In the genomic region with DNA sequence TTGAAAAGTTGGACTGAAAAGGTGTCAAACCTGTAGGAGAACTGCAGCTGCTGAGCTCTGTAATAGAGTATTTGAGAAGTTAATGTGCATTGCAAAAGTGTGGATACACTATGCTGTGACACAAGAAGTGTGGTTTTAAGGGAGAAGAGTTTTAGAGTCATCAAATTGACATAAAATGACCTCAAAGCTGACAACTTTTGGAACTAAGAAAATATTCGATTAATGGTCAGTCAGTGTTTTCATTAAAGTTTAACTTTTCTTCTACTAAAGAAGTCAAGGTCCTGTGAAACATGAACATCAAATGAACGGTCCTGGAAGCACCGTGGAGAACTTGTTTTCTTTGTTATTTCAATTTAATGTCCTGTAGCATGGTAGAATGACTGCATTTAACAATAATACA, we compare ENCODE assay signal across 29 cellular contexts.
"Had no signal": no experiment of that assay in that cellular context is flagged by ENCODE, and none has a peak within 500 bp of the region (broad histone marks: within the 10 kb centered on the region; RNA-seq: fewer than 3 reads in every experiment).

No MANE protein-coding gene starts in this region.

- H3K9me3 Mint-ChIP-seq: activated CD4-positive, alpha-beta memory T cell treated with anti-CD3 and anti-CD28 coated beads, Interleukin-2, amount 10 ng/mL, durations not matched to agents 7 days and 5 days; activated naive CD4-positive, alpha-beta T cell treated with anti-CD3 and anti-CD28 coated beads, Interleukin-2, amount 10 ng/mL, durations not matched to agents 7 days and 5 days; activated naive CD8-positive, alpha-beta T cell treated with anti-CD3 and anti-CD28 coated beads, Interleukin-2, amount 50 U/mL, for 24 hours had no signal

- H3K4me3 Mint-ChIP-seq: activated CD4-positive, alpha-beta memory T cell treated with anti-CD3 and anti-CD28 coated beads, Interleukin-2, amount 10 ng/mL, durations not matched to agents 7 days and 5 days; activated CD8-positive, alpha-beta memory T cell treated with anti-CD3 and anti-CD28 coated beads, Interleukin-2, amount 10 ng/mL, durations not matched to agents 7 days and 5 days; activated naive CD4-positive, alpha-beta T cell treated with anti-CD3 and anti-CD28 coated beads, Interleukin-2, amount 10 ng/mL, durations not matched to agents 7 days and 5 days; activated naive CD8-positive, alpha-beta T cell; activated naive CD8-positive, alpha-beta T cell treated with anti-CD3 and anti-CD28 coated beads, Interleukin-2, amount 50 U/mL, for 24 hours had no signal

- H3K27ac ChIP-seq: brain microvascular endothelial cell, KMS-11, SJCRH30, SK-N-MC, WERI-Rb-1 had no signal

- H3K4me1 ChIP-seq: SJCRH30 had no signal

- H3K27me3 ChIP-seq: brain microvascular endothelial cell, SJCRH30 had no signal

- H3K4me3 ChIP-seq: SJCRH30, SK-N-MC had no signal

- H3K36me3 ChIP-seq: brain microvascular endothelial cell, SJCRH30, WERI-Rb-1 had no signal

- ATAC-seq: activated CD8-positive, alpha-beta memory T cell treated with anti-CD3 and anti-CD28 coated beads, Interleukin-2, amount 10 ng/mL, durations not matched to agents 7 days and 5 days; activated naive CD8-positive, alpha-beta T cell treated with anti-CD3 and anti-CD28 coated beads, Interleukin-2, amount 50 U/mL, for 24 hours; Panc1 had no signal

- H3K9me3 ChIP-seq: SJCRH30 had no signal

- H3K36me3 Mint-ChIP-seq: activated CD8-positive, alpha-beta memory T cell treated with anti-CD3 and anti-CD28 coated beads, Interleukin-2, amount 10 ng/mL, durations not matched to agents 7 days and 5 days; activated naive CD4-positive, alpha-beta T cell treated with anti-CD3 and anti-CD28 coated beads, Interleukin-2, amount 10 ng/mL, durations not matched to agents 7 days and 5 days; activated naive CD8-positive, alpha-beta T cell had no signal

- H3K4me1 Mint-ChIP-seq: activated CD4-positive, alpha-beta memory T cell treated with anti-CD3 and anti-CD28 coated beads, Interleukin-2, amount 10 ng/mL, durations not matched to agents 7 days and 5 days; activated CD8-positive, alpha-beta memory T cell treated with anti-CD3 and anti-CD28 coated beads, Interleukin-2, amount 10 ng/mL, durations not matched to agents 7 days and 5 days; activated naive CD4-positive, alpha-beta T cell treated with anti-CD3 and anti-CD28 coated beads, Interleukin-2, amount 10 ng/mL, durations not matched to agents 7 days and 5 days; activated naive CD8-positive, alpha-beta T cell treated with anti-CD3 and anti-CD28 coated beads, Interleukin-2, amount 50 U/mL, for 24 hours had no signal

- DNase-seq: activated CD4-positive, alpha-beta memory T cell treated with anti-CD3 and anti-CD28 coated beads, Interleukin-2, amount 10 ng/mL, durations not matched to agents 7 days and 5 days; activated CD4-positive, alpha-beta T cell treated with anti-CD3 and anti-CD28 coated beads for 1 hour; activated CD4-positive, alpha-beta T cell treated with anti-CD3 and anti-CD28 coated beads for 48 hours; activated CD4-positive, CD25-positive, alpha-beta regulatory T cell; activated CD8-positive, alpha-beta memory T cell treated with anti-CD3 and anti-CD28 coated beads for 24 hours; activated CD8-positive, alpha-beta memory T cell treated with anti-CD3 and anti-CD28 coated beads, Interleukin-2, amount 10 ng/mL, durations not matched to agents 7 days and 5 days; activated CD8-positive, alpha-beta memory T cell treated with anti-CD3 and anti-CD28 coated beads, Interleukin-2, amount 50 U/mL, for 48 hours; activated effector memory CD4-positive, alpha-beta T cell treated with Interleukin-2 at 50 U/mL for 16 hours; activated naive CD4-positive, alpha-beta T cell treated with anti-CD3 and anti-CD28 coated beads, Interleukin-2, amount 10 ng/mL, durations not matched to agents 7 days and 5 days; activated naive CD8-positive, alpha-beta T cell treated with anti-CD3 and anti-CD28 coated beads, Interleukin-2, amount 50 U/mL, for 24 hours; activated T-cell treated with anti-CD3 and anti-CD28 coated beads, Interleukin-2, amount 50 U/mL, for 48 hours; aorta; brain microvascular endothelial cell; MM.1S; MV-4-11; NCI-H1092; NCI-H1436 treated with DMSO at 0.1 percent for 48 hours; NCI-H1694 treated with DMSO at 0.1 percent for 48 hours; NCI-H2029; NCI-H345; NCI-H524 treated with DMSO at 0.1 percent for 48 hours; SHP77; SJCRH30; T1000; WERI-Rb-1 had no signal

- H3K27ac Mint-ChIP-seq: activated CD4-positive, alpha-beta memory T cell treated with anti-CD3 and anti-CD28 coated beads, Interleukin-2, amount 10 ng/mL, durations not matched to agents 7 days and 5 days; activated CD8-positive, alpha-beta memory T cell treated with anti-CD3 and anti-CD28 coated beads, Interleukin-2, amount 10 ng/mL, durations not matched to agents 7 days and 5 days; activated naive CD4-positive, alpha-beta T cell treated with anti-CD3 and anti-CD28 coated beads, Interleukin-2, amount 10 ng/mL, durations not matched to agents 7 days and 5 days; activated naive CD8-positive, alpha-beta T cell; activated naive CD8-positive, alpha-beta T cell treated with anti-CD3 and anti-CD28 coated beads, Interleukin-2, amount 50 U/mL, for 24 hours had no signal

- H3K27me3 Mint-ChIP-seq: activated CD4-positive, alpha-beta memory T cell treated with anti-CD3 and anti-CD28 coated beads, Interleukin-2, amount 10 ng/mL, durations not matched to agents 7 days and 5 days; activated CD8-positive, alpha-beta memory T cell treated with anti-CD3 and anti-CD28 coated beads, Interleukin-2, amount 10 ng/mL, durations not matched to agents 7 days and 5 days; activated naive CD4-positive, alpha-beta T cell treated with anti-CD3 and anti-CD28 coated beads, Interleukin-2, amount 10 ng/mL, durations not matched to agents 7 days and 5 days; activated naive CD8-positive, alpha-beta T cell; activated naive CD8-positive, alpha-beta T cell treated with anti-CD3 and anti-CD28 coated beads, Interleukin-2, amount 50 U/mL, for 24 hours had no signal
